ENCODE assay signal across 9 cellular contexts in the genomic region with DNA sequence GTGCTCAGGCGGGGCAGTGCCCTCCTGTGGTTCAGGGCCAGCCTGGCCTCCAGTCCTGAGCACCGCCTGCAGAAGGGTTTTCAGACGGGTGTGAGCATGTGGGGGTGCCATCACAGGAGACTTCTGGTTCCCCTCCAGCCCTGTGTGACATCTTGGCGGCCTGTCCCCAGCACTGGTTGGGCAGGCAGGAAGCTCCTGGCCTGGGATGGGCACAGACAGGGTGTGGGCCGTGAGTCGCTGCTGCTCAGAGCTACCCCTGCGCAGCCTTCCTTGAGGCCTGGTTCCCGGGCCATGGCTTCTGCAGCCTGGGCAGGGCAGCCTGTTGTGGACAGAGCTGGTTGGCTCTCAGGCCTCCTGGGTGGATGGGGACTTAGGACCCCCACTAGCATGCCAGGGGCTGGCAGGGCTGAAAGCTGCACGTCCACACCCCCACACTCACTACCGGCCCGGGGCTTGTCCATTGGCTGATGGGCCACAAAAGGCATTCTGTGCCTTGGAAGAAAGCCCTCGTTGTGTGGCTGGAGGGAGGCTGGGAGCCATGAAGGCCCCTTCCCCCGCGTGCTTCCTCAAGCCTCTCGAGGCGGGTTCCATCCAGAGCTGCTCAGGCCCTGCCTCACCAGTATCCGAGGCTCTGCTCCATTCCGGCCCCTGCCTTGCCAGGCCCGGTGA. TPM values are rescaled to one million over a fixed set of nuclear protein-coding genes. Genes with fewer than 3 reads are reported as not detected.
DNase-seq lines count a peak whose midpoint lies in the region; TF ChIP-seq lines count a peak whose summit lies in the region.
"Had no signal": no experiment of that assay in that cellular context is flagged by ENCODE, and none has a peak within 500 bp of the region (broad histone marks: within the 10 kb centered on the region; RNA-seq: fewer than 3 reads in every experiment).

No MANE protein-coding gene starts in this region.

- H3K4me1 Mint-ChIP-seq in dendritic cell treated with granulocyte-macrophage colony-stimulating factor and Interleukin-4, amounts not matched to agents 40 ng/mL and 50 ng/mL, for 4 days (ENCODE audit: low read depth): peaks cover 100% of the 10 kb centered on the region

- H3K4me3 ChIP-seq in testis: no peak overlapping the region
- H3K4me3 ChIP-seq in OCI-LY7 (ENCODE audit: low read depth, low read length, poor library complexity, severe bottlenecking): no peak overlapping the region

- DNase-seq in M059J (ENCODE audit: low read depth): peak; percentile 58
- DNase-seq in midbrain (lab: John Stamatoyannopoulos, UW): peak; percentile 89
- DNase-seq in testis: peak; percentile 43
- no peak for DNase-seq in SHP77 (lab: John Stamatoyannopoulos, UW)
- no peak for DNase-seq in 8988T
- DNase-seq in OCI-LY7 (ENCODE audit: low spot score): no peak
- DNase-seq: glutamatergic neuron, naive B cell had no signal

- POLR2A ChIA-PET in OCI-LY7 (lab: Charles Lee): interaction anchor here (0.6 kb wide), 1 partner anchor 132 kb away, joined by 3 read pairs; no protein-coding TSS in a partner anchor

- BruUV-seq in OCI-LY7 (replicated peaks; lab: Mats Ljungman, UMichigan): no TSS peak

- H3K9me2 ChIP-seq in OCI-LY7 (ENCODE audit: insufficient read depth, low read length): no peaks in the 10 kb centered on the region

- H2AFZ ChIP-seq in OCI-LY7 (ENCODE audit: low read length): no peak overlapping the region

- H3K27ac ChIP-seq in testis: no peak overlapping the region
- no peak overlapping the region for H3K27ac ChIP-seq in OCI-LY7 (ENCODE audit: low read depth, low read length, poor library complexity, severe bottlenecking)

- intact Hi-C loops in dendritic cell treated with granulocyte-macrophage colony-stimulating factor and Interleukin-4, amounts not matched to agents 40 ng/mL and 50 ng/mL, for 4 days (cut with micrococcal nuclease): loop anchor here (5.0 kb wide), 1 partner anchor 57 kb away; no protein-coding TSS in a partner anchor
- intact Hi-C loops in testis (cut with DNase I; ENCODE audit: low total_unique reads): no loop called here
- intact Hi-C loops in OCI-LY7 (cut with micrococcal nuclease; ENCODE audit: unreplicated experiment): no loop called here

- 61% methylated on average over 7 to 19 of the region's 19 CpGs for WGBS in testis, 2 donors

- H3K36me3 Mint-ChIP-seq in dendritic cell treated with granulocyte-macrophage colony-stimulating factor and Interleukin-4, amounts not matched to agents 40 ng/mL and 50 ng/mL, for 4 days (ENCODE audit: low read depth): peaks cover 84% of the 10 kb centered on the region
- H3K36me3 Mint-ChIP-seq: naive B cell had no signal

- no peak for TF ChIP-seq CTCF in testis (IDR thresholded peaks at IDR 0.05)
- TF ChIP-seq CTCF in OCI-LY7 (conservative IDR thresholded peaks at IDR 0.05; ENCODE audit: low read length): no peak

- no peaks in the 10 kb centered on the region for H4K20me1 ChIP-seq in OCI-LY7 (ENCODE audit: insufficient read depth, low read length)

- H3K27me3 Mint-ChIP-seq in dendritic cell treated with granulocyte-macrophage colony-stimulating factor and Interleukin-4, amounts not matched to agents 40 ng/mL and 50 ng/mL, for 4 days: no peaks in the 10 kb centered on the region

- H3K4me1 ChIP-seq in testis (peaks cover 45% of the 10 kb centered on the region), OCI-LY7 (ENCODE audit: insufficient read depth, low read length, poor library complexity, severe bottlenecking) (no peaks in the 10 kb centered on the region)

- no peak overlapping the region for H3K4me3 Mint-ChIP-seq in dendritic cell treated with granulocyte-macrophage colony-stimulating factor and Interleukin-4, amounts not matched to agents 40 ng/mL and 50 ng/mL, for 4 days
- H3K4me3 Mint-ChIP-seq: naive B cell had no signal

- no peaks in the 10 kb centered on the region for H3K36me3 ChIP-seq in testis (ENCODE audit: low read depth, missing control alignments)
- H3K36me3 ChIP-seq in OCI-LY7 (ENCODE audit: insufficient read depth, low read length): no peaks in the 10 kb centered on the region

- CTCF ChIA-PET in OCI-LY7 (lab: Charles Lee; ENCODE audit: unreplicated experiment): no interaction called here

- peak overlapping the region; percentile 78 for H3K27ac Mint-ChIP-seq in dendritic cell treated with granulocyte-macrophage colony-stimulating factor and Interleukin-4, amounts not matched to agents 40 ng/mL and 50 ng/mL, for 4 days

- no peak for TF ChIP-seq POLR2A in testis (IDR thresholded peaks at IDR 0.05)

- H3K9me3 ChIP-seq in testis (no peaks in the 10 kb centered on the region), OCI-LY7 (ENCODE audit: low read length) (no peaks in the 10 kb centered on the region)

- H3K4me2 ChIP-seq in OCI-LY7 (ENCODE audit: low read length): no peak overlapping the region

- no peaks in the 10 kb centered on the region for H3K27me3 ChIP-seq in testis

- no peaks in the 10 kb centered on the region for H3K9me3 Mint-ChIP-seq in dendritic cell treated with granulocyte-macrophage colony-stimulating factor and Interleukin-4, amounts not matched to agents 40 ng/mL and 50 ng/mL, for 4 days
- H3K9me3 Mint-ChIP-seq: naive B cell had no signal

- H3K79me2 ChIP-seq in OCI-LY7 (ENCODE audit: insufficient read depth, low read depth, low read length): no peaks in the 10 kb centered on the region

RNA-seq across cellular contexts. Expression of a gene that starts 58.7 kb away (rescaled TPM):
- total RNA-seq in M059J (2014; rRNA removed; shearing (Covaris generic)): 12.5 and 22.6 TPM in 2 replicates
- 10 to 100 TPM; 47.3 to 61.0 TPM for total RNA-seq in testis
- 31.3 TPM for polyA plus RNA-seq in testis (ENCODE audit: insufficient read depth, low read depth, low replicate concordance)
- 0.05 and 0.25 TPM in 2 replicates for total RNA-seq in OCI-LY7 (2014; rRNA removed; shearing (Covaris generic))
- total RNA-seq in OCI-LY7 (2022): 0.40 and 0.44 TPM in 2 replicates

Comparison
In these comparisons a context has a peak if more than half of its experiments do, and no peak if none do; other contexts are left out.
1. DNase-seq: peak in M059J (single experiment), midbrain (single experiment) and testis (single experiment); none in SHP77 (0 of 2), 8988T (single experiment) and OCI-LY7 (single experiment).